In the genomic region with DNA sequence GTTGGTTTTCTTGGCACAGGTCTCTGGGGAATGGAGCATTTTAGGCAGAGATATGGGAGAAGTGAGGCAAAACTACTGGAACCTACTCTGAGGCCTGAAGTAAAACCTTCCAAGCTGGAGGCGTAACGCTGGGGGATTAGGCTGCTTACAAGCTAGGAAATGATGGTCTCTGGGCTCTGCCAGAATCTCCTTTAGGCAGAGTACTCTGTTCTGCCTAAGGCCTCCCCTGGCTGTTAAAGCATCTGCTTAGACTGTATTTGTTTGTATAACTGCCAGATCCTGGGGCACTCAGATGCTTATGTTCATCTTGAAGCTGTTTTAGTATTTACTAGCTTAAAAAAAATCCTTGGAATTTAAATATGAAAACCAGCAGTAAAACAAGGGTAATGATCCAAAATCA, we compare ENCODE assay signal across 37 cellular contexts.
DNase-seq lines count a peak whose midpoint lies in the region; ATAC-seq and TF ChIP-seq lines count a peak whose summit lies in the region.
"Had no signal": no experiment of that assay in that cellular context is flagged by ENCODE, and none has a peak within 500 bp of the region (broad histone marks: within the 10 kb centered on the region; RNA-seq: fewer than 3 reads in every experiment).

No MANE protein-coding gene starts in this region.

- no peak overlapping the region for H3K14ac ChIP-seq in trophoblast cell (ENCODE audit: low read length)

- H2AK5ac ChIP-seq in trophoblast cell (ENCODE audit: low read length), result no peak overlapping the region

- H3K4me3 Mint-ChIP-seq in CD14-positive monocyte, result no peak overlapping the region
- H3K4me3 Mint-ChIP-seq: activated CD8-positive, alpha-beta memory T cell treated with anti-CD3 and anti-CD28 coated beads, Interleukin-2, amount 10 ng/mL, durations not matched to agents 7 days and 5 days; activated naive CD8-positive, alpha-beta T cell treated with anti-CD3 and anti-CD28 coated beads, Interleukin-2, amount 50 U/mL, for 24 hours; activated T-cell treated with anti-CD3 and anti-CD28 coated beads, Interleukin-2, amount 50 U/mL, for 72 hours; CD4-positive, alpha-beta T cell; endodermal cell; naive B cell; T-helper 17 cell had no signal

- no CpG with 5 or more reads among the region's 2 CpGs for WGBS in trophoblast cell (ENCODE audit: extremely low coverage, insufficient coverage, insufficient read length)

- no peak overlapping the region for H3K18ac ChIP-seq in trophoblast cell (ENCODE audit: low read length)

- no peak overlapping the region for H4K91ac ChIP-seq in trophoblast cell (ENCODE audit: low read depth, low read length)

- H3K36me3 ChIP-seq in trophoblast cell (ENCODE audit: control insufficient read depth in 1 of 2, insufficient read depth in 2 of 2, low read length in 2 of 2), result no peaks in the 10 kb centered on the region
- H3K36me3 ChIP-seq: heart left ventricle, neutrophil, right lobe of liver, tibial artery had no signal

- intact Hi-C loops in CD14-positive monocyte (cut with micrococcal nuclease), result no loop called here

- no peak overlapping the region for H2BK12ac ChIP-seq in trophoblast cell (ENCODE audit: low read length)

- no peak for ATAC-seq in GM18517 (IDR thresholded peaks at IDR 0.05; ENCODE audit: unreplicated experiment)
- ATAC-seq: activated CD4-positive, CD25-positive, alpha-beta regulatory T cell treated with anti-CD3 and anti-CD28 coated beads, Interleukin-2, amount 50 U/mL, for 24 hours; activated CD8-positive, alpha-beta memory T cell treated with anti-CD3 and anti-CD28 coated beads, Interleukin-2, amount 10 ng/mL, durations not matched to agents 7 days and 5 days; activated naive CD8-positive, alpha-beta T cell treated with anti-CD3 and anti-CD28 coated beads, Interleukin-2, amount 50 U/mL, for 24 hours; activated T-cell treated with anti-CD3 and anti-CD28 coated beads, Interleukin-2, amount 50 U/mL, for 72 hours; heart left ventricle; right lobe of liver; Right ventricle myocardium inferior; T-helper 17 cell had no signal

- no peaks in the 10 kb centered on the region for H3K4me1 Mint-ChIP-seq in CD14-positive monocyte
- H3K4me1 Mint-ChIP-seq: activated CD8-positive, alpha-beta memory T cell treated with anti-CD3 and anti-CD28 coated beads, Interleukin-2, amount 10 ng/mL, durations not matched to agents 7 days and 5 days; activated naive CD8-positive, alpha-beta T cell treated with anti-CD3 and anti-CD28 coated beads, Interleukin-2, amount 50 U/mL, for 24 hours; endodermal cell; naive B cell; T-helper 17 cell had no signal

- no peak overlapping the region for H4K12ac ChIP-seq in trophoblast cell (ENCODE audit: low read depth, low read length)

- DNase-seq in AG08396 (ENCODE audit: low spot score) (peak; percentile 12), EL (peak; percentile 14), NCI-H524 (lab: John Stamatoyannopoulos, UW) (peak; percentile 76 to 85), fibroblast of gingiva (ENCODE audit: low read depth) (peak; percentile 2), trophoblast cell (no peak), CD14-positive monocyte (ENCODE audit: low spot score) (no peak)
- no peak for DNase-seq in stimulated activated CD4-positive, alpha-beta T cell treated with anti-CD3 and anti-CD28 coated beads, Interleukin-4, amount 100 ng/mL, for 24 hours
- DNase-seq: ACHN; activated CD4-positive, alpha-beta T cell treated with anti-CD3 and anti-CD28 coated beads, Interleukin-2, amount 50 U/mL, for 4 hours; activated CD8-positive, alpha-beta memory T cell treated with anti-CD3 and anti-CD28 coated beads, Interleukin-2, amount 10 ng/mL, durations not matched to agents 7 days and 5 days; activated naive CD8-positive, alpha-beta T cell treated with anti-CD3 and anti-CD28 coated beads, Interleukin-2, amount 50 U/mL, for 24 hours; activated T-cell treated with anti-CD3 and anti-CD28 coated beads, Interleukin-2, amount 50 U/mL, for 72 hours; CD4-positive, alpha-beta T cell; central memory CD4-positive, alpha-beta T cell; dermis blood vessel endothelial cell; endodermal cell; foreskin melanocyte; heart left ventricle; KG1; midbrain; MM.1S; naive B cell; NCI-H1105 treated with DMSO at 0.1 percent for 48 hours; NCI-H1930; NCI-H2171 treated with DMSO at 0.1 percent for 48 hours; NCI-H526; PC-9; right lobe of liver; stimulated activated CD4-positive, alpha-beta T cell treated with anti-CD3 and anti-CD28 coated beads, Interleukin-12 subunit alpha, Interleukin-12 subunit beta, amount 100 ng/mL, for 4 hours; stimulated activated CD4-positive, alpha-beta T cell treated with anti-CD3 and anti-CD28 coated beads, Interleukin-4, amount 100 ng/mL, for 1 hour; T-helper 17 cell; tibial artery had no signal

- H4K8ac ChIP-seq in trophoblast cell (ENCODE audit: low read depth, low read length), result no peak overlapping the region

- no peak overlapping the region for H3K4me3 ChIP-seq in trophoblast cell (ENCODE audit: low read depth, low read length)
- H3K4me3 ChIP-seq: heart left ventricle, PC-9, right lobe of liver, tibial artery had no signal

- H3K4ac ChIP-seq in trophoblast cell (ENCODE audit: low read depth, low read length), result no peak overlapping the region

- no peaks in the 10 kb centered on the region for H3K27me3 ChIP-seq in trophoblast cell (ENCODE audit: insufficient read depth, low read length)
- H3K27me3 ChIP-seq: neutrophil, right lobe of liver, tibial artery had no signal

- H3K79me1 ChIP-seq in trophoblast cell (ENCODE audit: low read length), result no peaks in the 10 kb centered on the region

- no peak overlapping the region for H3K27ac Mint-ChIP-seq in CD14-positive monocyte
- H3K27ac Mint-ChIP-seq: activated CD8-positive, alpha-beta memory T cell treated with anti-CD3 and anti-CD28 coated beads, Interleukin-2, amount 10 ng/mL, durations not matched to agents 7 days and 5 days; activated naive CD8-positive, alpha-beta T cell treated with anti-CD3 and anti-CD28 coated beads, Interleukin-2, amount 50 U/mL, for 24 hours; activated T-cell treated with anti-CD3 and anti-CD28 coated beads, Interleukin-2, amount 50 U/mL, for 72 hours; CD4-positive, alpha-beta T cell; endodermal cell; naive B cell; progenitor cell of endocrine pancreas; T-helper 17 cell had no signal

- peaks cover 0 to 4% (median 0%) of the 10 kb centered on the region in 7 donors for H3K9me3 Mint-ChIP-seq in CD14-positive monocyte
- H3K9me3 Mint-ChIP-seq: activated naive CD8-positive, alpha-beta T cell treated with anti-CD3 and anti-CD28 coated beads, Interleukin-2, amount 50 U/mL, for 24 hours; activated T-cell treated with anti-CD3 and anti-CD28 coated beads, Interleukin-2, amount 50 U/mL, for 72 hours; CD4-positive, alpha-beta T cell had no signal

- no peak overlapping the region for H3K4me2 ChIP-seq in trophoblast cell (ENCODE audit: low read length)
- H3K4me2 ChIP-seq: PC-9 had no signal

- no peak overlapping the region for H3K23ac ChIP-seq in trophoblast cell (ENCODE audit: low read length)

- H3K36me3 Mint-ChIP-seq in CD14-positive monocyte, result no peaks in the 10 kb centered on the region
- H3K36me3 Mint-ChIP-seq: activated CD8-positive, alpha-beta memory T cell treated with anti-CD3 and anti-CD28 coated beads, Interleukin-2, amount 10 ng/mL, durations not matched to agents 7 days and 5 days; naive B cell had no signal

- no peak for TF ChIP-seq CTCF in CD14-positive monocyte (IDR thresholded peaks at IDR 0.05)

- H3K79me2 ChIP-seq in trophoblast cell (ENCODE audit: control insufficient read depth, insufficient read depth, low read length, poor library complexity), result no peaks in the 10 kb centered on the region

- H2BK5ac ChIP-seq in trophoblast cell (ENCODE audit: low read depth, low read length, poor library complexity), result no peak overlapping the region

- H3K27ac ChIP-seq in trophoblast cell (ENCODE audit: low read depth, low read length), result no peak overlapping the region
- H3K27ac ChIP-seq: heart left ventricle, neutrophil, PC-9, right lobe of liver, tibial artery had no signal

- no peak overlapping the region for H2BK120ac ChIP-seq in trophoblast cell (ENCODE audit: insufficient read depth, low read length, poor library complexity)

- H3K27me3 Mint-ChIP-seq in CD14-positive monocyte (ENCODE audit: low read depth in 3 of 3), result peaks cover 3 to 7% (median 3%) of the 10 kb centered on the region in 3 donors
- H3K27me3 Mint-ChIP-seq: activated CD8-positive, alpha-beta memory T cell treated with anti-CD3 and anti-CD28 coated beads, Interleukin-2, amount 10 ng/mL, durations not matched to agents 7 days and 5 days; activated naive CD8-positive, alpha-beta T cell treated with anti-CD3 and anti-CD28 coated beads, Interleukin-2, amount 50 U/mL, for 24 hours; CD4-positive, alpha-beta T cell; progenitor cell of endocrine pancreas; T-helper 17 cell had no signal

- H2AFZ ChIP-seq in trophoblast cell (ENCODE audit: insufficient read depth, low read length, poor library complexity), result no peak overlapping the region
- H2AFZ ChIP-seq: PC-9 had no signal

- no peak overlapping the region for H3K9ac ChIP-seq in trophoblast cell (ENCODE audit: low read length)

- H3K4me1 ChIP-seq in trophoblast cell (ENCODE audit: control insufficient read depth in 1 of 2, insufficient read depth in 2 of 2, low read length in 2 of 2), result no peaks in the 10 kb centered on the region
- H3K4me1 ChIP-seq: heart left ventricle, right lobe of liver, tibial artery had no signal

- H3K9me3 ChIP-seq in trophoblast cell (ENCODE audit: insufficient read depth, low read depth, low read length), result no peaks in the 10 kb centered on the region
- H3K9me3 ChIP-seq: neutrophil, right lobe of liver, tibial artery had no signal

Comparison
In these comparisons a context has a peak if more than half of its experiments do, and no peak if none do; other contexts are left out.
1. DNase-seq: peak in AG08396 (single experiment), EL (single experiment), NCI-H524 (2 of 2) and fibroblast of gingiva (single experiment); none in stimulated activated CD4-positive, alpha-beta T cell treated with anti-CD3 and anti-CD28 coated beads, Interleukin-4, amount 100 ng/mL, for 24 hours (single experiment), trophoblast cell (0 of 2) and CD14-positive monocyte (single experiment).